In genomic region chr1:102852583-102852982, GRCh38 we compare ENCODE assay signal across 1 cellular context.
TF ChIP-seq lines count a peak whose summit lies in the region.

No MANE protein-coding gene starts in this region.

TF ChIP-seq in H1, 55 proteins besides CTCF, POLR2A, EP300 and RAD21 (continued from another document):
- no peak for TF ChIP-seq ATF3 (IDR thresholded peaks at IDR 0.05; ENCODE audit: insufficient read depth, low read depth, low read length)
- TF ChIP-seq GABPA (IDR thresholded peaks at IDR 0.05; ENCODE audit: borderline replicate concordance, insufficient read depth, low read length), result no peak
- TF ChIP-seq RXRA (IDR thresholded peaks at IDR 0.05; ENCODE audit: insufficient read depth, low read depth, low read length), result no peak
- no peak for TF ChIP-seq CREB1 (IDR thresholded peaks at IDR 0.05)
